8 cellular contexts compared by ENCODE assay signal in genomic region chr1:183470961-183471747, GRCh38.
DNase-seq lines count a peak whose midpoint lies in the region; ATAC-seq and TF ChIP-seq lines count a peak whose summit lies in the region.

No MANE protein-coding gene starts in this region.

- TF ChIP-seq CTCF in GM12872 (IDR thresholded peaks at IDR 0.05; ENCODE audit: insufficient read depth, low read depth, low read length) = peak; percentile 25; the same call in 1 of the 3 replicates

- H3K36me3 Mint-ChIP-seq in T-helper 1 cell treated with Interleukin-12 subunit alpha and Interleukin-12 subunit beta and Interleukin-4 antibody, amounts not matched to agents 30 μg/mL and 1 μg/mL, for 36 hours (ENCODE audit: low read depth) = peaks cover 7% of the 10 kb centered on the region

- DNase-seq in NCI-H1417 treated with DMSO at 0.1 percent for 48 hours (lab: John Stamatoyannopoulos, UW) (peak; percentile 76), hepatic stellate cell (ENCODE audit: low spot score) (peak; percentile 66), retina (peak; percentile 96)

- H3K4me1 Mint-ChIP-seq in T-helper 1 cell treated with Interleukin-12 subunit alpha and Interleukin-12 subunit beta and Interleukin-4 antibody, amounts not matched to agents 30 μg/mL and 1 μg/mL, for 36 hours (ENCODE audit: low read depth) = peaks cover 20% of the 10 kb centered on the region

- peaks cover 10% of the 10 kb centered on the region for H3K27me3 Mint-ChIP-seq in T-helper 1 cell treated with Interleukin-12 subunit alpha and Interleukin-12 subunit beta and Interleukin-4 antibody, amounts not matched to agents 30 μg/mL and 1 μg/mL, for 36 hours (ENCODE audit: low read depth)

- H3K9me3 Mint-ChIP-seq in T-helper 1 cell treated with Interleukin-12 subunit alpha and Interleukin-12 subunit beta and Interleukin-4 antibody, amounts not matched to agents 30 μg/mL and 1 μg/mL, for 36 hours = no peaks in the 10 kb centered on the region

- H3K4me3 Mint-ChIP-seq in T-helper 1 cell treated with Interleukin-12 subunit alpha and Interleukin-12 subunit beta and Interleukin-4 antibody, amounts not matched to agents 30 μg/mL and 1 μg/mL, for 36 hours = peak overlapping the region; percentile 93

- peak overlapping the region; percentile 99 for H3K27ac Mint-ChIP-seq in T-helper 1 cell treated with Interleukin-12 subunit alpha and Interleukin-12 subunit beta and Interleukin-4 antibody, amounts not matched to agents 30 μg/mL and 1 μg/mL, for 36 hours

- peak overlapping the region; percentile 97 for H3K27ac ChIP-seq in angular gyrus (ENCODE audit: low read depth, low read length)

- ATAC-seq in HG02759 (IDR thresholded peaks at IDR 0.05; ENCODE audit: unreplicated experiment) (peak; percentile 30), GM19328 (IDR thresholded peaks at IDR 0.05; ENCODE audit: unreplicated experiment) (no peak)
